ENCODE assay signal across 33 cellular contexts in genomic region chr4:84585276-84585675, GRCh38. TPM values are rescaled to one million over a fixed set of nuclear protein-coding genes. Genes with fewer than 3 reads are reported as not detected.
A peak's percentile ranks its signal among the peaks of the same experiment; 100 is the strongest.
DNase-seq lines count a peak whose midpoint lies in the region; ATAC-seq and TF ChIP-seq lines count a peak whose summit lies in the region.
"Had no signal": no experiment of that assay in that cellular context is flagged by ENCODE, and none has a peak within 500 bp of the region (broad histone marks: within the 10 kb centered on the region; RNA-seq: fewer than 3 reads in every experiment).

No MANE protein-coding gene starts in this region.

- intact Hi-C loops in Caco-2 (cut with micrococcal nuclease; ENCODE audit: unreplicated experiment), result no loop called here

- H3K4me1 ChIP-seq in Caco-2, result peaks cover 38% of the 10 kb centered on the region
- H3K4me1 ChIP-seq in Peyer's patch, result peaks cover 0 to 8% (median 3%) of the 10 kb centered on the region in 4 donors
- peaks cover 25% of the 10 kb centered on the region for H3K4me1 ChIP-seq in iPS-15b (ENCODE audit: control insufficient read depth, insufficient read depth, low read length)
- H3K4me1 ChIP-seq in mucosa of stomach (ENCODE audit: control insufficient read depth, insufficient read depth, low read length), result peaks cover 15% of the 10 kb centered on the region
- H3K4me1 ChIP-seq in foreskin keratinocyte, result peaks cover 14% of the 10 kb centered on the region

- no peaks in the 10 kb centered on the region for H3K27me3 Mint-ChIP-seq in Caco-2 (ENCODE audit: insufficient read depth, unreplicated experiment)
- peaks cover 31% of the 10 kb centered on the region for H3K27me3 Mint-ChIP-seq in activated T-helper 17 cell treated with anti-CD3 and anti-CD28 coated beads, Interleukin-2, amount 50 U/mL, for 72 hours

- no peaks in the 10 kb centered on the region for H3K27me3 ChIP-seq in Caco-2 (replicated peaks; ENCODE audit: control insufficient read depth, insufficient read depth, low read length)
- H3K27me3 ChIP-seq in Peyer's patch, result no peaks in the 10 kb centered on the region
- peaks cover 20% of the 10 kb centered on the region for H3K27me3 ChIP-seq in iPS-15b (ENCODE audit: control insufficient read depth, insufficient read depth, low read length)
- H3K27me3 ChIP-seq in mucosa of stomach (ENCODE audit: control insufficient read depth, insufficient read depth, low read length), result no peaks in the 10 kb centered on the region
- no peaks in the 10 kb centered on the region for H3K27me3 ChIP-seq in foreskin keratinocyte
- H3K27me3 ChIP-seq in brain microvascular endothelial cell (replicated peaks), result no peaks in the 10 kb centered on the region
- H3K27me3 ChIP-seq: esophagus muscularis mucosa had no signal

- no peak for TF ChIP-seq CTCF in Caco-2 (IDR thresholded peaks at IDR 0.05; ENCODE audit: insufficient read depth in 1 of 2, low read depth in 1 of 2, low read length in 1 of 2, severe bottlenecking in 1 of 2, unreplicated experiment in 1 of 2)
- peak in 1 of 6 experiments; percentile 1 for TF ChIP-seq CTCF in Peyer's patch (IDR thresholded peaks at IDR 0.05)
- TF ChIP-seq CTCF in foreskin keratinocyte (conservative IDR thresholded peaks at IDR 0.05), result no peak
- no peak for TF ChIP-seq CTCF in brain microvascular endothelial cell (IDR thresholded peaks at IDR 0.05; ENCODE audit: low read depth, low read length, missing control alignments)

- peaks cover 43% of the 10 kb centered on the region for H3K4me1 Mint-ChIP-seq in Caco-2 (ENCODE audit: low read depth, unreplicated experiment)
- H3K4me1 Mint-ChIP-seq in activated T-helper 17 cell treated with anti-CD3 and anti-CD28 coated beads, Interleukin-2, amount 50 U/mL, for 72 hours, result peaks cover 13% of the 10 kb centered on the region

- POLR2A ChIA-PET in Caco-2 (lab: Charles Lee), result no interaction called here

- no TSS peak for BruUV-seq in Caco-2 (replicated peaks; lab: Mats Ljungman, UMichigan)

- no peaks in the 10 kb centered on the region; the same call in 1 of the 2 replicates for H3K36me3 ChIP-seq in Caco-2 (ENCODE audit: control insufficient read depth, insufficient read depth, low read length)
- peaks cover 0 to 3% (median 0%) of the 10 kb centered on the region in 3 donors for H3K36me3 ChIP-seq in Peyer's patch
- no peaks in the 10 kb centered on the region for H3K36me3 ChIP-seq in iPS-15b (ENCODE audit: control insufficient read depth, insufficient read depth, low read length)
- no peaks in the 10 kb centered on the region for H3K36me3 ChIP-seq in mucosa of stomach (ENCODE audit: control insufficient read depth, insufficient read depth, low read length)
- no peaks in the 10 kb centered on the region for H3K36me3 ChIP-seq in brain microvascular endothelial cell (replicated peaks)
- H3K36me3 ChIP-seq: cardiac muscle cell, esophagus muscularis mucosa, upper lobe of left lung had no signal

- peak in 1 of 2 donors; percentile 18 for TF ChIP-seq POLR2A in Peyer's patch (IDR thresholded peaks at IDR 0.05)

- H3K27ac ChIP-seq in Peyer's patch (peak overlapping the region in 3 of 4 donors; percentile 69 to 94 (median 92)), foreskin keratinocyte (no peak overlapping the region), brain microvascular endothelial cell (no peak overlapping the region)
- H3K27ac ChIP-seq: cardiac muscle cell, esophagus muscularis mucosa, psoas muscle, upper lobe of left lung had no signal

- H3K36me3 Mint-ChIP-seq in Caco-2 (ENCODE audit: insufficient read depth, unreplicated experiment), result peaks cover 24% of the 10 kb centered on the region
- no peaks in the 10 kb centered on the region for H3K36me3 Mint-ChIP-seq in activated T-helper 17 cell treated with anti-CD3 and anti-CD28 coated beads, Interleukin-2, amount 50 U/mL, for 72 hours (ENCODE audit: low read depth)
- H3K36me3 Mint-ChIP-seq: stimulated activated memory B cell treated with anti-CD40 and anti-IgM and Interleukin-4, amounts not matched to agents 10 μg/mL and 1 μg/mL and 100 μg/mL, for 72 hours had no signal

- peaks cover 5% of the 10 kb centered on the region; the same call in 1 of the 2 replicates for H3K9me3 ChIP-seq in Caco-2
- peaks cover 0 to 4% (median 0%) of the 10 kb centered on the region in 4 donors for H3K9me3 ChIP-seq in Peyer's patch
- no peaks in the 10 kb centered on the region for H3K9me3 ChIP-seq in iPS-15b (ENCODE audit: control insufficient read depth, insufficient read depth, low read length)
- H3K9me3 ChIP-seq in mucosa of stomach (ENCODE audit: control insufficient read depth, low read length), result no peaks in the 10 kb centered on the region
- H3K9me3 ChIP-seq: esophagus muscularis mucosa, psoas muscle, upper lobe of left lung had no signal

- CTCF ChIA-PET in Caco-2 (lab: Charles Lee), result no interaction called here

- peaks cover 18% of the 10 kb centered on the region for H3K9me3 Mint-ChIP-seq in Caco-2 (ENCODE audit: unreplicated experiment)
- no peaks in the 10 kb centered on the region for H3K9me3 Mint-ChIP-seq in activated T-helper 17 cell treated with anti-CD3 and anti-CD28 coated beads, Interleukin-2, amount 50 U/mL, for 72 hours
- H3K9me3 Mint-ChIP-seq: activated CD8-positive, alpha-beta T cell treated with anti-CD3 and anti-CD28 coated beads for 36 hours; T-helper 2 cell treated with Interferon-gamma antibody and Interleukin-4, amounts not matched to agents 5 μg/mL and 100 μg/mL, for 36 hours had no signal

- peak overlapping the region; percentile 46 for H3K4me3 Mint-ChIP-seq in Caco-2 (ENCODE audit: unreplicated experiment)
- no peak overlapping the region for H3K4me3 Mint-ChIP-seq in activated T-helper 17 cell treated with anti-CD3 and anti-CD28 coated beads, Interleukin-2, amount 50 U/mL, for 72 hours
- H3K4me3 Mint-ChIP-seq: activated CD4-positive, alpha-beta T cell treated with anti-CD3 and anti-CD28 coated beads for 36 hours; activated CD8-positive, alpha-beta T cell treated with anti-CD3 and anti-CD28 coated beads for 36 hours; activated naive CD8-positive, alpha-beta T cell treated with anti-CD3 and anti-CD28 coated beads for 36 hours; stimulated activated memory B cell treated with anti-CD40 and anti-IgM and Interleukin-4, amounts not matched to agents 10 μg/mL and 1 μg/mL and 100 μg/mL, for 72 hours; T-helper 2 cell treated with Interferon-gamma antibody and Interleukin-4, amounts not matched to agents 5 μg/mL and 100 μg/mL, for 36 hours had no signal

- in situ Hi-C loops in brain microvascular endothelial cell (cut with HindIII; ENCODE audit: low pct_ligation_motif_present, low sequenced_read_pairs), result no loop called here

- H3K4me3 ChIP-seq in Caco-2 (ENCODE audit: low read depth, low read length) (no peak overlapping the region; the same call in 1 of the 2 replicates), Peyer's patch (peak overlapping the region in 2 of 4 donors; percentile 75 to 85), iPS-15b (ENCODE audit: low read depth, low read length) (peak overlapping the region; percentile 86), mucosa of stomach (ENCODE audit: low read length) (no peak overlapping the region), brain microvascular endothelial cell (ENCODE audit: low read depth, low read length) (no peak overlapping the region)
- H3K4me3 ChIP-seq: cardiac muscle cell, esophagus muscularis mucosa, psoas muscle had no signal

- H3K9ac ChIP-seq in iPS-15b (ENCODE audit: low read depth, low read length) (no peak overlapping the region), mucosa of stomach (ENCODE audit: low read length) (peak overlapping the region; percentile 75)

- no peak overlapping the region for H3K27ac Mint-ChIP-seq in Caco-2 (ENCODE audit: unreplicated experiment)
- no peak overlapping the region for H3K27ac Mint-ChIP-seq in activated T-helper 17 cell treated with anti-CD3 and anti-CD28 coated beads, Interleukin-2, amount 50 U/mL, for 72 hours
- H3K27ac Mint-ChIP-seq: activated CD4-positive, alpha-beta T cell treated with anti-CD3 and anti-CD28 coated beads for 36 hours; activated CD8-positive, alpha-beta T cell treated with anti-CD3 and anti-CD28 coated beads for 36 hours; activated naive CD8-positive, alpha-beta T cell treated with anti-CD3 and anti-CD28 coated beads for 36 hours; CD14-positive monocyte; endodermal cell; naive B cell; stimulated activated memory B cell treated with anti-CD40 and anti-IgM and Interleukin-4, amounts not matched to agents 10 μg/mL and 1 μg/mL and 100 μg/mL, for 72 hours; T-helper 2 cell treated with Interferon-gamma antibody and Interleukin-4, amounts not matched to agents 5 μg/mL and 100 μg/mL, for 36 hours had no signal

- ATAC-seq in activated T-helper 17 cell treated with anti-CD3 and anti-CD28 coated beads, Interleukin-2, amount 50 U/mL, for 72 hours (replicated peaks), result no peak
- ATAC-seq in foreskin keratinocyte, result no peak
- ATAC-seq: activated CD4-positive, alpha-beta T cell treated with anti-CD3 and anti-CD28 coated beads for 36 hours; activated CD8-positive, alpha-beta T cell treated with anti-CD3 and anti-CD28 coated beads for 36 hours; Panc1; psoas muscle; stimulated activated memory B cell treated with anti-CD40 and anti-IgM and Interleukin-4, amounts not matched to agents 10 μg/mL and 1 μg/mL and 100 μg/mL, for 72 hours had no signal

- no peak for DNase-seq in Caco-2
- no peak for DNase-seq in Peyer's patch
- no peak for DNase-seq in foreskin keratinocyte
- DNase-seq in cortex of kidney (lab: John Stamatoyannopoulos, UW), result no peak
- no peak for DNase-seq in brain microvascular endothelial cell
- DNase-seq: 8988T; activated CD4-positive, alpha-beta T cell treated with anti-CD3 and anti-CD28 coated beads for 36 hours; activated CD8-positive, alpha-beta T cell treated with anti-CD3 and anti-CD28 coated beads for 36 hours; activated effector memory CD4-positive, alpha-beta T cell treated with anti-CD3 and anti-CD28 coated beads, Interleukin-2, amount 50 U/mL, for 16 hours; activated naive CD8-positive, alpha-beta T cell treated with anti-CD3 and anti-CD28 coated beads for 36 hours; aorta; DMS79; endodermal cell; H7; Karpas-422; mesendoderm; naive B cell; NCI-H1436 treated with DMSO at 0.1 percent for 48 hours; NCI-H2081 treated with DMSO at 0.1 percent for 48 hours; NCI-H2227 treated with DMSO at 0.1 percent for 48 hours; NCI-H526 treated with DMSO at 0.1 percent for 48 hours; psoas muscle; SHP77 treated with DMSO at 0.1 percent for 48 hours; upper lobe of left lung had no signal

RNA-seq across cellular contexts. Expression of gene CDS1, which starts 2.3 kb away (rescaled TPM):
- total RNA-seq in Caco-2 (2022) (17.7 and 18.1 TPM in 2 replicates), Peyer's patch (10 to 100 TPM; 10.7 to 56.4 (median 43.3) TPM), foreskin keratinocyte (20.0 and 20.8 TPM in 2 replicates)
- under 1 TPM; 0.15 to 0.16 TPM for total RNA-seq in activated T-helper 17 cell treated with anti-CD3 and anti-CD28 coated beads, Interleukin-2, amount 50 U/mL, for 72 hours
- polyA plus RNA-seq in foreskin keratinocyte, result 7.6 and 9.2 TPM in 2 replicates

Comparison
In these comparisons a context has a peak if more than half of its experiments do, and no peak if none do; other contexts are left out.
1. H3K27ac ChIP-seq: peak in Peyer's patch (3 of 4); none in foreskin keratinocyte (single experiment) and brain microvascular endothelial cell (single experiment).
2. RNA of gene CDS1, which starts 2.3 kb away (total RNA-seq): 10.7 to 56.4 TPM in Peyer's patch, 20.0 to 20.8 TPM in foreskin keratinocyte and 17.7 to 18.1 TPM in Caco-2; 0.15 to 0.16 TPM in activated T-helper 17 cell treated with anti-CD3 and anti-CD28 coated beads, Interleukin-2, amount 50 U/mL, for 72 hours; every median in the first group is over 10 times any median in the second.